Comparison of ENCODE assay signal across 8 cellular contexts in genomic region chr6:8065519-8065911, GRCh38. TPM values are rescaled to one million over a fixed set of nuclear protein-coding genes. Genes with fewer than 3 reads are reported as not detected.
DNase-seq lines count a peak whose midpoint lies in the region; ATAC-seq lines count a peak whose summit lies in the region.

No MANE protein-coding gene starts in this region.

- DNase-seq in activated CD4-positive, alpha-beta T cell treated with anti-CD3 and anti-CD28 coated beads for 48 hours, result peak; percentile 56
- peak; percentile 7 for DNase-seq in occipital lobe (lab: John Stamatoyannopoulos, UW)
- DNase-seq in H7, result no peak
- no peak for DNase-seq in DMS53 (lab: John Stamatoyannopoulos, UW)
- no peak for DNase-seq in AG20443 (ENCODE audit: low spot score)
- DNase-seq in substantia nigra (lab: John Stamatoyannopoulos, UW), result no peak

- H3K27me3 ChIP-seq in H7 (ENCODE audit: control insufficient read depth, insufficient read depth, low read length), result no peaks in the 10 kb centered on the region

- ATAC-seq in GM18861 (IDR thresholded peaks at IDR 0.05; ENCODE audit: unreplicated experiment), result peak; percentile 31
- ATAC-seq in HG02759 (IDR thresholded peaks at IDR 0.05; ENCODE audit: unreplicated experiment), result peak; percentile 64

- no peak overlapping the region for H3K27ac ChIP-seq in substantia nigra (ENCODE audit: low read depth, low read length, poor library complexity, severe bottlenecking)

- H3K4me3 ChIP-seq in H7 (ENCODE audit: insufficient read depth, low read depth, low read length), result no peak overlapping the region

- peaks cover 3% of the 10 kb centered on the region; the same call in 1 of the 2 replicates for H3K36me3 ChIP-seq in H7 (replicated peaks; ENCODE audit: control insufficient read depth, insufficient read depth, low read length)

RNA-seq across cellular contexts. Expression of gene BLOC1S5, which starts 1.3 kb away (rescaled TPM):
- total RNA-seq in occipital lobe, result 21.2 TPM
- 14.8 and 15.6 TPM in 2 replicates for total RNA-seq in H7 (2014; rRNA removed; shearing (Covaris generic))

RNA-seq across cellular contexts. Expression of gene EEF1E1, which starts 36.8 kb away (rescaled TPM):
- total RNA-seq in occipital lobe, result 24.0 TPM
- total RNA-seq in H7 (2014; rRNA removed; shearing (Covaris generic)), result 99.8 and 109 TPM in 2 replicates

Comparison
In these comparisons a context has a peak if more than half of its experiments do, and no peak if none do; other contexts are left out.
1. DNase-seq: peak in activated CD4-positive, alpha-beta T cell treated with anti-CD3 and anti-CD28 coated beads for 48 hours (single experiment) and occipital lobe (single experiment); none in H7 (single experiment), DMS53 (single experiment), AG20443 (single experiment) and substantia nigra (0 of 49).